ENCODE assay signal across 13 cellular contexts in the genomic region with DNA sequence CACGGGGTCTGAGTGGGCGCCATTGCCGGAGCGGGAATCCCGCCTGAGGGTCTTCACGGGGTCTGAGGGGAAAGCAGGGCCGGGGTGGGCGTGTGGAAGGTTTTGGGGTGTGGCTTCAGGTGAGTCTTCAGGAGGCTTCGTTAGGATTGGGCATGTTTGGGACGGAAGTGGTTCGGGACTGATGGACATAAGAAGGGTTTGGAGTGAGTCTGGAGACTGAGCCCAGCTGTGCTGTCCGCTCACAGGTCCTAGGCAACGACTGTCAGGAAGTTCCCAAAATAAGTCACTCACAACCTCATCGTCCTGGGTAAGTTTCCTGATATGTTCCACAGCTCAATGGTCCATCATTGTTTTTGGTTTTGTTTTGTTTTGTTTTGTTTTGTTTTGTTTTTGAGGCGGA.
"Had no signal": no experiment of that assay in that cellular context is flagged by ENCODE, and none has a peak within 500 bp of the region (broad histone marks: within the 10 kb centered on the region; RNA-seq: fewer than 3 reads in every experiment).

No MANE protein-coding gene starts in this region.

- H3K36me3 Mint-ChIP-seq: naive thymus-derived CD4-positive, alpha-beta T cell had no signal

- H3K4me3 ChIP-seq: cardiac muscle cell, smooth muscle cell, tibial nerve had no signal

- H3K36me3 ChIP-seq: cardiac muscle cell, tibial nerve had no signal

- H3K9me3 Mint-ChIP-seq: naive thymus-derived CD4-positive, alpha-beta T cell had no signal

- H3K4me2 ChIP-seq: smooth muscle cell had no signal

- H3K9me3 ChIP-seq: tibial nerve had no signal

- H3K27me3 ChIP-seq: cardiac muscle cell had no signal

- FAIRE-seq: endothelial cell of umbilical vein had no signal

- H3K27ac ChIP-seq: cardiac muscle cell had no signal

- ATAC-seq: activated CD4-positive, CD25-positive, alpha-beta regulatory T cell treated with anti-CD3 and anti-CD28 coated beads, Interleukin-2, amount 50 U/mL, for 24 hours; left colon; naive thymus-derived CD4-positive, alpha-beta T cell; right cardiac atrium had no signal

- DNase-seq: activated CD4-positive, alpha-beta T cell treated with anti-CD3 and anti-CD28 coated beads, Interleukin-2, amount 50 U/mL, for 4 hours; activated gamma-delta T cell treated with Interleukin-2 at 50 U/mL for 16 hours; activated T-cell treated with anti-CD3 and anti-CD28 coated beads, Interleukin-2, amount 50 U/mL, for 48 hours; foreskin melanocyte; head of caudate nucleus; left colon; naive thymus-derived CD4-positive, alpha-beta T cell had no signal
